ENCODE assay signal across 9 cellular contexts in genomic region chr11:128903248-128904041, GRCh38. TPM values are rescaled to one million over a fixed set of nuclear protein-coding genes. Genes with fewer than 3 reads are reported as not detected.
A peak's percentile ranks its signal among the peaks of the same experiment; 100 is the strongest.
DNase-seq lines count a peak whose midpoint lies in the region; ATAC-seq and TF ChIP-seq lines count a peak whose summit lies in the region.
"Had no signal": no experiment of that assay in that cellular context is flagged by ENCODE, and none has a peak within 500 bp of the region (broad histone marks: within the 10 kb centered on the region; RNA-seq: fewer than 3 reads in every experiment).

No MANE protein-coding gene starts in this region.

- H3K4me2 ChIP-seq in HCT116 (ENCODE audit: low read length), result no peak overlapping the region

- TF ChIP-seq POLR2A in HCT116 (IDR thresholded peaks at IDR 0.05; ENCODE audit: borderline replicate concordance, extremely low read depth, insufficient read depth, insufficient read length), result no peak

- no peak overlapping the region for H3K4me3 ChIP-seq in HCT116 (replicated peaks in 1 of 2; ENCODE audit: low read depth in 1 of 2, low read length in 2 of 2)
- H3K4me3 ChIP-seq in kidney epithelial cell (ENCODE audit: low read depth, low read length), result no peak overlapping the region
- H3K4me3 ChIP-seq in subcutaneous abdominal adipose tissue (ENCODE audit: low read depth in 1 of 5, low read length in 5 of 5), result no peak overlapping the region
- H3K4me3 ChIP-seq: spleen had no signal

- no peaks in the 10 kb centered on the region for H3K27me3 ChIP-seq in HCT116 (ENCODE audit: insufficient read depth, low read length)
- H3K27me3 ChIP-seq in kidney epithelial cell (ENCODE audit: control insufficient read depth, insufficient read depth, low read length), result no peaks in the 10 kb centered on the region
- peaks cover 0 to 13% (median 0%) of the 10 kb centered on the region in 5 donors for H3K27me3 ChIP-seq in subcutaneous abdominal adipose tissue (ENCODE audit: control insufficient read depth in 5 of 5, insufficient read depth in 4 of 5, low read length in 5 of 5)

- POLR2A ChIA-PET in HCT116 (lab: Charles Lee), result no interaction called here

- H2AFZ ChIP-seq in HCT116 (ENCODE audit: low read depth, low read length, poor library complexity, severe bottlenecking), result no peak overlapping the region

- H4K20me1 ChIP-seq in HCT116 (ENCODE audit: insufficient read depth), result no peaks in the 10 kb centered on the region

- DNase-seq in HCT116 (ENCODE audit: low read depth, low spot score), result no peak
- peak; percentile 38 for DNase-seq in amniotic epithelial cell (ENCODE audit: low read depth)
- peak; percentile 60 for DNase-seq in kidney epithelial cell (ENCODE audit: low read depth)
- DNase-seq in G401 (ENCODE audit: low spot score), result no peak
- no peak for DNase-seq in NCI-H1092 treated with DMSO at 0.1 percent for 48 hours (lab: John Stamatoyannopoulos, UW)
- DNase-seq in GF-D8 (lab: John Stamatoyannopoulos, UW), result no peak
- DNase-seq: spleen had no signal

- intact Hi-C loops in HCT116 (cut with micrococcal nuclease), result no loop called here

- RAD21 ChIA-PET in HCT116 (lab: Charles Lee; ENCODE audit: low non-redundant PET in 1 of 2, low total read pairs in 2 of 2, uncharacterized antibody in 2 of 2, unreplicated experiment in 2 of 2), result no interaction called here

- TF ChIP-seq CTCF in HCT116 (IDR thresholded peaks at IDR 0.05 in 2 of 3, conservative IDR thresholded peaks at IDR 0.05 in 1 of 3; ENCODE audit: borderline replicate concordance in 1 of 3, insufficient read depth in 1 of 3, low read depth in 2 of 3, low read length in 2 of 3) (no peak), kidney epithelial cell (IDR thresholded peaks at IDR 0.05; ENCODE audit: insufficient read depth, low read length, poor library complexity, severe bottlenecking) (no peak)

- BruUV-seq in HCT116 (replicated peaks; lab: Mats Ljungman, UMichigan), result TSS peak; percentile 17

- H3K9me2 ChIP-seq in HCT116 (ENCODE audit: insufficient read depth), result no peaks in the 10 kb centered on the region

- H3K36me3 ChIP-seq in HCT116 (ENCODE audit: control insufficient read depth in 1 of 2, insufficient read depth in 2 of 2, low read length in 2 of 2) (no peaks in the 10 kb centered on the region), kidney epithelial cell (ENCODE audit: control insufficient read depth, insufficient read depth, low read length) (no peaks in the 10 kb centered on the region), subcutaneous abdominal adipose tissue (ENCODE audit: control insufficient read depth in 5 of 5, insufficient read depth in 5 of 5, low read length in 5 of 5) (peaks cover 0 to 3% (median 0%) of the 10 kb centered on the region in 5 donors)

- no peaks in the 10 kb centered on the region for H3K79me2 ChIP-seq in HCT116 (ENCODE audit: insufficient read depth, low read length)

- in situ Hi-C loops in G401 (cut with HindIII; ENCODE audit: low sequenced_read_pairs), result no loop called here

- no peak for TF ChIP-seq RAD21 in HCT116 (IDR thresholded peaks at IDR 0.05; ENCODE audit: low read depth)

- H3K9ac ChIP-seq in HCT116 (ENCODE audit: low read length) (no peak overlapping the region), subcutaneous abdominal adipose tissue (ENCODE audit: low read length in 5 of 5) (no peak overlapping the region)

- peaks cover 17 to 37% of the 10 kb centered on the region in 2 experiments for H3K4me1 ChIP-seq in HCT116 (ENCODE audit: control insufficient read depth in 1 of 2, insufficient read depth in 2 of 2, low read length in 2 of 2)
- peaks cover 0 to 77% (median 35%) of the 10 kb centered on the region in 5 donors for H3K4me1 ChIP-seq in subcutaneous abdominal adipose tissue (ENCODE audit: control insufficient read depth in 5 of 5, insufficient read depth in 5 of 5, low read length in 5 of 5)

- ATAC-seq in HCT116, result no peak
- ATAC-seq in HG02678 (IDR thresholded peaks at IDR 0.05; ENCODE audit: unreplicated experiment), result no peak

- H3K27ac ChIP-seq in HCT116 (ENCODE audit: low read depth, low read length), result no peak overlapping the region
- peak overlapping the region; percentile 27 for H3K27ac ChIP-seq in subcutaneous abdominal adipose tissue (ENCODE audit: low read depth, low read length)

- CTCF ChIA-PET in HCT116 (lab: Charles Lee), result interaction anchor here (3.0 to 6.5 kb wide), 2 partner anchors 13 to 18 kb away, joined by 10 to 55 read pairs; partner anchors contain the start of gene KCNJ5

- no peaks in the 10 kb centered on the region for H3K9me3 ChIP-seq in HCT116 (ENCODE audit: control insufficient read depth in 1 of 2, insufficient read depth in 1 of 2, low read depth in 1 of 2, low read length in 2 of 2)
- no peaks in the 10 kb centered on the region for H3K9me3 ChIP-seq in subcutaneous abdominal adipose tissue (ENCODE audit: control insufficient read depth in 5 of 5, low read length in 5 of 5)
- H3K9me3 ChIP-seq: spleen had no signal

TF ChIP-seq in HCT116, 20 proteins besides CTCF, POLR2A, EP300 and RAD21:
- TF ChIP-seq CBX3 (IDR thresholded peaks at IDR 0.05; ENCODE audit: low read depth) (no peak), REST (IDR thresholded peaks at IDR 0.05; ENCODE audit: low read depth) (no peak), SP1 (IDR thresholded peaks at IDR 0.05; ENCODE audit: low read depth) (no peak), SIN3A (IDR thresholded peaks at IDR 0.05; ENCODE audit: low read depth) (no peak), ATF3 (IDR thresholded peaks at IDR 0.05) (no peak), POLR2AphosphoS5 (IDR thresholded peaks at IDR 0.05; ENCODE audit: low read depth, low read length) (no peak), MAX (IDR thresholded peaks at IDR 0.05) (no peak), EZH2phosphoT487 (IDR thresholded peaks at IDR 0.05; ENCODE audit: borderline replicate concordance) (no peak), ZNF274 (IDR thresholded peaks at IDR 0.05; ENCODE audit: low read depth, low read length) (no peak)
TF ChIP-seq in HCT116: peak in this region for 0.

RNA-seq across cellular contexts. Expression of gene KCNJ5, which starts 12.3 kb away (rescaled TPM):
- 0.17 TPM for total RNA-seq in HCT116 (2021; ENCODE audit: unreplicated experiment)
- polyA plus RNA-seq in HCT116 (2012), result 0.62 and 0.65 TPM in 2 replicates
- total RNA-seq in kidney epithelial cell, result 3.4 and 4.0 TPM in 2 replicates
- total RNA-seq in G401 (2014; rRNA removed; shearing (Covaris generic)), result not detected in 2 replicates

RNA-seq across cellular contexts. Expression of gene KCNJ1, which starts 36.3 kb away (rescaled TPM):
- 0.15 TPM for total RNA-seq in HCT116 (2021; ENCODE audit: unreplicated experiment)
- 0.05 and 0.17 TPM in 2 replicates for polyA plus RNA-seq in HCT116 (2012)
- total RNA-seq in kidney epithelial cell, result not detected in 2 replicates
- total RNA-seq in G401 (2014; rRNA removed; shearing (Covaris generic)), result not detected in 2 replicates
- total RNA-seq: spleen had no signal

RNA-seq across cellular contexts. Expression of gene TP53AIP1, which starts 39.2 kb away (rescaled TPM):
- total RNA-seq in HCT116 (2021; ENCODE audit: unreplicated experiment), result 0.15 TPM
- polyA plus RNA-seq in HCT116 (2012), result 0.05 and 0.09 TPM in 2 replicates
- total RNA-seq in kidney epithelial cell, result not detected in 2 replicates
- total RNA-seq in G401 (2014; rRNA removed; shearing (Covaris generic)), result not detected in 2 replicates

Comparison
In these comparisons a context has a peak if more than half of its experiments do, and no peak if none do; other contexts are left out.
1. DNase-seq: peak in amniotic epithelial cell (single experiment) and kidney epithelial cell (single experiment); none in HCT116 (single experiment), G401 (single experiment), NCI-H1092 treated with DMSO at 0.1 percent for 48 hours (single experiment) and GF-D8 (single experiment).